ENCODE assay signal across 2 cellular contexts in genomic region chr17:44247346-44248219, GRCh38.
TF ChIP-seq lines count a peak whose summit lies in the region.

No MANE protein-coding gene starts in this region.

TF ChIP-seq in SK-N-SH, 30 proteins besides CTCF, POLR2A, EP300 and RAD21 (continued from another document):
- no peak for TF ChIP-seq REST (IDR thresholded peaks at IDR 0.05; ENCODE audit: low read depth, low read length)
- TF ChIP-seq RCOR1 (IDR thresholded peaks at IDR 0.05; ENCODE audit: low read length) = no peak
- TF ChIP-seq SMC3 (IDR thresholded peaks at IDR 0.05; ENCODE audit: low read depth, low read length) = no peak
- TF ChIP-seq GABPA (IDR thresholded peaks at IDR 0.05; ENCODE audit: low read depth) = no peak
- no peak for TF ChIP-seq NRF1 (IDR thresholded peaks at IDR 0.05; ENCODE audit: low read depth, low read length)
- TF ChIP-seq, protein P1, sequence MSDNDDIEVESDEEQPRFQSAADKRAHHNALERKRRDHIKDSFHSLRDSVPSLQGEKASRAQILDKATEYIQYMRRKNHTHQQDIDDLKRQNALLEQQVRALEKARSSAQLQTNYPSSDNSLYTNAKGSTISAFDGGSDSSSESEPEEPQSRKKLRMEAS (IDR thresholded peaks at IDR 0.05; ENCODE audit: low read depth) = no peak
- TF ChIP-seq NFIC (IDR thresholded peaks at IDR 0.05; ENCODE audit: borderline replicate concordance) = no peak
- TF ChIP-seq, protein P2, sequence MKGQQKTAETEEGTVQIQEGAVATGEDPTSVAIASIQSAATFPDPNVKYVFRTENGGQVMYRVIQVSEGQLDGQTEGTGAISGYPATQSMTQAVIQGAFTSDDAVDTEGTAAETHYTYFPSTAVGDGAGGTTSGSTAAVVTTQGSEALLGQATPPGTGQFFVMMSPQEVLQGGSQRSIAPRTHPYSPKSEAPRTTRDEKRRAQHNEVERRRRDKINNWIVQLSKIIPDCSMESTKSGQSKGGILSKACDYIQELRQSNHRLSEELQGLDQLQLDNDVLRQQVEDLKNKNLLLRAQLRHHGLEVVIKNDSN (IDR thresholded peaks at IDR 0.05; ENCODE audit: borderline replicate concordance, low read depth) = no peak
- no peak for TF ChIP-seq RXRA (IDR thresholded peaks at IDR 0.05; ENCODE audit: borderline replicate concordance, low read depth)
- no peak for TF ChIP-seq YY1 (IDR thresholded peaks at IDR 0.05; ENCODE audit: low read depth)

TF ChIP-seq in SK-N-SH treated with all-trans-retinoic acid at 6 μM for 48 hours, 23 proteins besides CTCF, POLR2A, EP300 and RAD21 (continued from another document):
- TF ChIP-seq ZFP3 (CRISPR knock-in tag; IDR thresholded peaks at IDR 0.05) (no peak), TOX (CRISPR knock-in tag; IDR thresholded peaks at IDR 0.05; ENCODE audit: borderline replicate concordance) (no peak), CREB5 (CRISPR knock-in tag; IDR thresholded peaks at IDR 0.05; ENCODE audit: low read depth) (no peak), BACH2 (CRISPR knock-in tag; IDR thresholded peaks at IDR 0.05; ENCODE audit: borderline replicate concordance) (no peak), ZC3H10 (CRISPR knock-in tag; IDR thresholded peaks at IDR 0.05) (no peak), CSDC2 (CRISPR knock-in tag; IDR thresholded peaks at IDR 0.05) (no peak)
- TF ChIP-seq, protein P3, sequence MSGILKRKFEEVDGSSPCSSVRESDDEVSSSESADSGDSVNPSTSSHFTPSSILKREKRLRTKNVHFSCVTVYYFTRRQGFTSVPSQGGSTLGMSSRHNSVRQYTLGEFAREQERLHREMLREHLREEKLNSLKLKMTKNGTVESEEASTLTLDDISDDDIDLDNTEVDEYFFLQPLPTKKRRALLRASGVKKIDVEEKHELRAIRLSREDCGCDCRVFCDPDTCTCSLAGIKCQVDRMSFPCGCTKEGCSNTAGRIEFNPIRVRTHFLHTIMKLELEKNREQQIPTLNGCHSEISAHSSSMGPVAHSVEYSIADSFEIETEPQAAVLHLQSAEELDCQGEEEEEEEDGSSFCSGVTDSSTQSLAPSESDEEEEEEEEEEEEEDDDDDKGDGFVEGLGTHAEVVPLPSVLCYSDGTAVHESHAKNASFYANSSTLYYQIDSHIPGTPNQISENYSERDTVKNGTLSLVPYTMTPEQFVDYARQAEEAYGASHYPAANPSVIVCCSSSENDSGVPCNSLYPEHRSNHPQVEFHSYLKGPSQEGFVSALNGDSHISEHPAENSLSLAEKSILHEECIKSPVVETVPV (CRISPR knock-in tag; IDR thresholded peaks at IDR 0.05) = no peak
